ENCODE assay signal across 2 cellular contexts in the genomic region with DNA sequence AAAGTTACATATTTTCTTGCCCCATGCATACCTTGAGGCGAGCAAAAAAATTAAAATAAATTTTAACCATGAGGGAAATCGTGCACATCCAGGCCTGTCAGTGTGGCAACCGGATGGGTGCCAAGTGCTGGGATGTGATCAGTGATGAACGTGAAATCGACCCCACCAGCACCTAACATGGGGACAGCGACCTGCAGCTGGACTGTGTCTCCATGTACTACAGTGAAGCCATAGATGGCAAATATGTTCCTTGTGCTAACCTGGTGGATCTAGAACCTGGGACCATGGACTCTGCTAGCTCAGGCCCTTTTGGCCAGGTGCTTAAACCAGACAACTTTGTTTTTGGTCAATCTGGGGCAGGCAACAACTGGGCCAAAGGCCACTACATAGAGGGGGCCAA.
TF ChIP-seq lines count a peak whose summit lies in the region.

No MANE protein-coding gene starts in this region.

TF ChIP-seq in GM23338, 12 proteins besides CTCF, POLR2A, EP300 and RAD21:
- TF ChIP-seq, protein P1, sequence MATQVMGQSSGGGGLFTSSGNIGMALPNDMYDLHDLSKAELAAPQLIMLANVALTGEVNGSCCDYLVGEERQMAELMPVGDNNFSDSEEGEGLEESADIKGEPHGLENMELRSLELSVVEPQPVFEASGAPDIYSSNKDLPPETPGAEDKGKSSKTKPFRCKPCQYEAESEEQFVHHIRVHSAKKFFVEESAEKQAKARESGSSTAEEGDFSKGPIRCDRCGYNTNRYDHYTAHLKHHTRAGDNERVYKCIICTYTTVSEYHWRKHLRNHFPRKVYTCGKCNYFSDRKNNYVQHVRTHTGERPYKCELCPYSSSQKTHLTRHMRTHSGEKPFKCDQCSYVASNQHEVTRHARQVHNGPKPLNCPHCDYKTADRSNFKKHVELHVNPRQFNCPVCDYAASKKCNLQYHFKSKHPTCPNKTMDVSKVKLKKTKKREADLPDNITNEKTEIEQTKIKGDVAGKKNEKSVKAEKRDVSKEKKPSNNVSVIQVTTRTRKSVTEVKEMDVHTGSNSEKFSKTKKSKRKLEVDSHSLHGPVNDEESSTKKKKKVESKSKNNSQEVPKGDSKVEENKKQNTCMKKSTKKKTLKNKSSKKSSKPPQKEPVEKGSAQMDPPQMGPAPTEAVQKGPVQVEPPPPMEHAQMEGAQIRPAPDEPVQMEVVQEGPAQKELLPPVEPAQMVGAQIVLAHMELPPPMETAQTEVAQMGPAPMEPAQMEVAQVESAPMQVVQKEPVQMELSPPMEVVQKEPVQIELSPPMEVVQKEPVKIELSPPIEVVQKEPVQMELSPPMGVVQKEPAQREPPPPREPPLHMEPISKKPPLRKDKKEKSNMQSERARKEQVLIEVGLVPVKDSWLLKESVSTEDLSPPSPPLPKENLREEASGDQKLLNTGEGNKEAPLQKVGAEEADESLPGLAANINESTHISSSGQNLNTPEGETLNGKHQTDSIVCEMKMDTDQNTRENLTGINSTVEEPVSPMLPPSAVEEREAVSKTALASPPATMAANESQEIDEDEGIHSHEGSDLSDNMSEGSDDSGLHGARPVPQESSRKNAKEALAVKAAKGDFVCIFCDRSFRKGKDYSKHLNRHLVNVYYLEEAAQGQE (IDR thresholded peaks at IDR 0.05; ENCODE audit: unreplicated experiment): peak; percentile 48
- TF ChIP-seq, protein P2, sequence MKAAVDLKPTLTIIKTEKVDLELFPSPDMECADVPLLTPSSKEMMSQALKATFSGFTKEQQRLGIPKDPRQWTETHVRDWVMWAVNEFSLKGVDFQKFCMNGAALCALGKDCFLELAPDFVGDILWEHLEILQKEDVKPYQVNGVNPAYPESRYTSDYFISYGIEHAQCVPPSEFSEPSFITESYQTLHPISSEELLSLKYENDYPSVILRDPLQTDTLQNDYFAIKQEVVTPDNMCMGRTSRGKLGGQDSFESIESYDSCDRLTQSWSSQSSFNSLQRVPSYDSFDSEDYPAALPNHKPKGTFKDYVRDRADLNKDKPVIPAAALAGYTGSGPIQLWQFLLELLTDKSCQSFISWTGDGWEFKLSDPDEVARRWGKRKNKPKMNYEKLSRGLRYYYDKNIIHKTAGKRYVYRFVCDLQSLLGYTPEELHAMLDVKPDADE (IDR thresholded peaks at IDR 0.05): no peak

TF ChIP-seq in HEK293, 187 proteins besides CTCF, POLR2A, EP300 and RAD21 (continued from another document):
- TF ChIP-seq GLIS2 (tag by site-specific recombination; IDR thresholded peaks at IDR 0.05) (no peak), ZNF341 (tag by site-specific recombination; IDR thresholded peaks at IDR 0.05; ENCODE audit: low read depth) (no peak)
